20 cellular contexts compared by ENCODE assay signal in genomic region chr2:104620840-104621239, GRCh38.
DNase-seq lines count a peak whose midpoint lies in the region; ATAC-seq, FAIRE-seq and TF ChIP-seq lines count a peak whose summit lies in the region.
"Had no signal": no experiment of that assay in that cellular context is flagged by ENCODE, and none has a peak within 500 bp of the region (broad histone marks: within the 10 kb centered on the region; RNA-seq: fewer than 3 reads in every experiment).

No MANE protein-coding gene starts in this region.

- H3K4me1 Mint-ChIP-seq in GM23338 (no peaks in the 10 kb centered on the region), immature natural killer cell (peaks cover 0 to 7% of the 10 kb centered on the region in 2 donors)
- H3K4me1 Mint-ChIP-seq: B cell, IgD-negative memory B cell had no signal

- peak overlapping the region; percentile 42; the same call in 1 of the 2 replicates for H3K4me2 ChIP-seq in BLaER1
- no peak overlapping the region for H3K4me2 ChIP-seq in GM23338

- H3K4me3 ChIP-seq in BLaER1, result no peak overlapping the region
- no peak overlapping the region for H3K4me3 ChIP-seq in GM23338
- no peak overlapping the region for H3K4me3 ChIP-seq in NB4 (ENCODE audit: low read depth, low read length)
- no peak overlapping the region for H3K4me3 ChIP-seq in right atrium auricular region
- H3K4me3 ChIP-seq: HAP-1 had no signal

- TF ChIP-seq CTCF in GM23338 (conservative IDR thresholded peaks at IDR 0.05; ENCODE audit: low read depth in 2 of 2) (no peak), NB4 (IDR thresholded peaks at IDR 0.05; ENCODE audit: low read depth, low read length) (no peak), right atrium auricular region (IDR thresholded peaks at IDR 0.05) (no peak)

- H3K27me3 Mint-ChIP-seq in GM23338 (ENCODE audit: insufficient read depth, low read depth, poor library complexity), result peaks cover 4% of the 10 kb centered on the region
- peaks cover 0 to 5% (median 0%) of the 10 kb centered on the region in 3 donors for H3K27me3 Mint-ChIP-seq in immature natural killer cell (ENCODE audit: low read depth in 3 of 3)

- H3K36me3 Mint-ChIP-seq in GM23338 (ENCODE audit: low read depth) (no peaks in the 10 kb centered on the region), immature natural killer cell (peaks cover 0 to 5% (median 0%) of the 10 kb centered on the region in 3 donors)
- H3K36me3 Mint-ChIP-seq: CD8-positive, alpha-beta T cell; IgD-negative memory B cell had no signal

- H3K27ac Mint-ChIP-seq in GM23338 (no peak overlapping the region), immature natural killer cell (no peak overlapping the region)
- H3K27ac Mint-ChIP-seq: B cell; CD8-positive, alpha-beta T cell had no signal

- no peak for ATAC-seq in GM23338
- ATAC-seq: CD8-positive, alpha-beta T cell; HepG2 had no signal

- no peaks in the 10 kb centered on the region for H3K9me2 ChIP-seq in GM23338 (ENCODE audit: insufficient read depth)

- DNase-seq in GM23338 (ENCODE audit: low spot score) (no peak), NB4 (ENCODE audit: low read depth) (peak; percentile 14), immature natural killer cell (peak; percentile 7 to 10 (median 9)), GM12892 (ENCODE audit: insufficient read length) (no peak), NCI-H1092 treated with DMSO at 0.1 percent for 48 hours (lab: John Stamatoyannopoulos, UW) (no peak), right atrium auricular region (ENCODE audit: low spot score) (no peak)
- no peak for DNase-seq in activated naive CD4-positive, alpha-beta T cell treated with Interleukin-2 at 50 U/mL for 16 hours
- DNase-seq: 8988T; Calu3; CD8-positive, alpha-beta T cell; DMS79 treated with DMSO at 0.1 percent for 48 hours; GF-D8; KG1 had no signal

- no peaks in the 10 kb centered on the region for H3K9me3 ChIP-seq in BLaER1
- H3K9me3 ChIP-seq in right atrium auricular region, result no peaks in the 10 kb centered on the region
- H3K9me3 ChIP-seq: HAP-1 had no signal

- H3K9ac ChIP-seq in BLaER1, result no peak overlapping the region

- H3K27me3 ChIP-seq in BLaER1, result no peaks in the 10 kb centered on the region
- H3K27me3 ChIP-seq in GM23338 (ENCODE audit: insufficient read depth), result no peaks in the 10 kb centered on the region
- H3K27me3 ChIP-seq in right atrium auricular region, result no peaks in the 10 kb centered on the region

- TF ChIP-seq POLR2A in NB4 (IDR thresholded peaks at IDR 0.05; ENCODE audit: extremely low read depth, insufficient read length), result no peak
- no peak for TF ChIP-seq POLR2A in GM12892 (IDR thresholded peaks at IDR 0.05; ENCODE audit: low read depth, low read length)

- H3K27ac ChIP-seq in BLaER1 (no peak overlapping the region), GM23338 (ENCODE audit: low read depth) (no peak overlapping the region), right atrium auricular region (no peak overlapping the region)
- H3K27ac ChIP-seq: C4-2B had no signal

- peaks cover 9% of the 10 kb centered on the region for H3K4me1 ChIP-seq in BLaER1
- H3K4me1 ChIP-seq in GM23338 (ENCODE audit: insufficient read depth), result no peaks in the 10 kb centered on the region
- no peaks in the 10 kb centered on the region for H3K4me1 ChIP-seq in right atrium auricular region
- H3K4me1 ChIP-seq: HAP-1 had no signal

- H2AFZ ChIP-seq in GM23338, result peak overlapping the region; percentile 32; the same call in 1 of the 2 replicates

- H3K36me3 ChIP-seq in BLaER1, result no peaks in the 10 kb centered on the region
- H3K36me3 ChIP-seq in GM23338 (ENCODE audit: insufficient read depth), result no peaks in the 10 kb centered on the region
- no peaks in the 10 kb centered on the region for H3K36me3 ChIP-seq in right atrium auricular region
- H3K36me3 ChIP-seq: HAP-1 had no signal

- no peak for FAIRE-seq in GM12892 (lab: Jason Lieb, UNC)
- FAIRE-seq: GM19239, HepG2 had no signal

- H3K4me3 Mint-ChIP-seq in GM23338 (no peak overlapping the region), immature natural killer cell (no peak overlapping the region)
- H3K4me3 Mint-ChIP-seq: B cell; CD8-positive, alpha-beta T cell; IgD-negative memory B cell had no signal

- H3K9me3 Mint-ChIP-seq in GM23338, result peaks cover 3% of the 10 kb centered on the region; the same call in 2 of the 3 replicates
- H3K9me3 Mint-ChIP-seq in immature natural killer cell, result peaks cover 0 to 9% (median 6%) of the 10 kb centered on the region in 6 donors

- H3F3A ChIP-seq in GM23338 (replicated peaks; ENCODE audit: low read depth), result no peaks in the 10 kb centered on the region

- no peaks in the 10 kb centered on the region for H4K20me1 ChIP-seq in BLaER1
- H4K20me1 ChIP-seq in GM23338 (replicated peaks; ENCODE audit: insufficient read depth), result no peaks in the 10 kb centered on the region

- no peaks in the 10 kb centered on the region for H3K79me2 ChIP-seq in GM23338 (replicated peaks; ENCODE audit: insufficient read depth)

TF ChIP-seq in GM23338, 12 proteins besides CTCF, POLR2A, EP300 and RAD21 (continues in another document):
- TF ChIP-seq EZH2 (IDR thresholded peaks at IDR 0.05; ENCODE audit: low read depth, unreplicated experiment), result no peak
- no peak for TF ChIP-seq REST (IDR thresholded peaks at IDR 0.05; ENCODE audit: unreplicated experiment)
- no peak for TF ChIP-seq ZNF114 (CRISPR knock-in tag; IDR thresholded peaks at IDR 0.05)
- no peak for TF ChIP-seq STAT1 (IDR thresholded peaks at IDR 0.05; ENCODE audit: unreplicated experiment)
- no peak for TF ChIP-seq NANOG (IDR thresholded peaks at IDR 0.05; ENCODE audit: borderline replicate concordance)
- no peak for TF ChIP-seq ZNF331 (CRISPR knock-in tag; IDR thresholded peaks at IDR 0.05; ENCODE audit: low read depth)
- no peak for TF ChIP-seq POLR2AphosphoS5 (IDR thresholded peaks at IDR 0.05; ENCODE audit: low read depth)

Comparison
In these comparisons a context has a peak if more than half of its experiments do, and no peak if none do; other contexts are left out.
1. DNase-seq: peak in NB4 (single experiment) and immature natural killer cell (3 of 3); none in GM23338 (single experiment), GM12892 (single experiment), activated naive CD4-positive, alpha-beta T cell treated with Interleukin-2 at 50 U/mL for 16 hours (single experiment), NCI-H1092 treated with DMSO at 0.1 percent for 48 hours (single experiment) and right atrium auricular region (single experiment).